ENCODE assay signal across 9 cellular contexts in the genomic region with DNA sequence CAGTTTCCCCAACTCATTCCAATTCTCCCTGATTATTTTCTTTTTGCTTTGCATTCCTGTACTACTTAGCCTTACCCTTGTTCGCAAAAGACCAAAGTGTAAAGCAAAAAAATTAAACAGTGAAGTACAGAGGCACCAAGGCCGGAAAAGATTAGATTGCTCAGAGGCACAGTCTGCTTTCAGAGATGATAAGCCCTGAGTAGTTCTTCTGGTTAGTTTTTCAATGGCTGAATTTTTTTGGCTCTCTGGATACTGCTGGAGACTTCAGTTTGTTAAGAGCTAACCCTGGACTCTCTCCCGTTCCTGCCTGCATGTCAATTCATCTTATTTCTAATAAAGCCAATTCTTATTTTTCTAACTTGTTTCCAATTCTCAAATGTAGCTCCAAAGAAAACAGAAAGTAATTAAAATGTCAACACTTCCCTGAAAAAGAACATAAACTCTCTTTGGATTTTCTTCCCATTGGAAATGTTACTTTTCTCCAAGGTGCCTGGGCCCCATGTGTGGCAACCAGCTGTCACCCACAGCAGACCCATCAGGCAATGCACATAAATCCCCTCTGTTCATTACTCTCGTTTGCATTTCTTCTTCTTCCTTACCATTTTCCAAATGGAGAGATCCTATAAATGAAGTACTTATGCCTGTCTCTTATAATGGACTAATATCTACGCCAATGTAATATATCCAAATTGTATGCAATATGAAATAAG.
DNase-seq lines count a peak whose midpoint lies in the region; ATAC-seq and TF ChIP-seq lines count a peak whose summit lies in the region.
"Had no signal": no experiment of that assay in that cellular context is flagged by ENCODE, and none has a peak within 500 bp of the region (broad histone marks: within the 10 kb centered on the region; RNA-seq: fewer than 3 reads in every experiment).

No MANE protein-coding gene starts in this region.

- no peak for TF ChIP-seq CTCF in fibroblast of the aortic adventitia (IDR thresholded peaks at IDR 0.05; ENCODE audit: insufficient read depth, low read length)
- TF ChIP-seq CTCF in osteocyte (IDR thresholded peaks at IDR 0.05), result no peak

- peaks cover 24% of the 10 kb centered on the region for H3K36me3 Mint-ChIP-seq in T-cell
- H3K36me3 Mint-ChIP-seq in osteocyte (ENCODE audit: unreplicated experiment), result no peaks in the 10 kb centered on the region
- H3K36me3 Mint-ChIP-seq in stimulated activated naive B cell treated with anti-CD40 and anti-IgM and Interleukin-4, amounts not matched to agents 10 μg/mL and 1 μg/mL and 100 μg/mL, for 72 hours, result peaks cover 8 to 11% of the 10 kb centered on the region in 2 donors

- ATAC-seq in T-cell (replicated peaks in 1 of 4) (peak; percentile 50 to 73 (median 60)), HG02870 (IDR thresholded peaks at IDR 0.05; ENCODE audit: unreplicated experiment) (no peak), GM21515 (IDR thresholded peaks at IDR 0.05; ENCODE audit: unreplicated experiment) (no peak)
- no peak for ATAC-seq in stimulated activated naive B cell treated with anti-CD40 and anti-IgM and Interleukin-4, amounts not matched to agents 10 μg/mL and 1 μg/mL and 100 μg/mL, for 72 hours (replicated peaks)

- DNase-seq in DMS 273 (lab: John Stamatoyannopoulos, UW; ENCODE audit: unreplicated experiment) (peak; percentile 30), DMS 273 treated with DMSO at 0.1 percent for 48 hours (lab: John Stamatoyannopoulos, UW) (no peak), T-cell (no peak), fibroblast of the aortic adventitia (ENCODE audit: low read depth) (peak; percentile 65), osteocyte (ENCODE audit: extremely low spot score, unreplicated experiment) (no peak)
- DNase-seq in stimulated activated naive B cell treated with anti-CD40 and anti-IgM and Interleukin-4, amounts not matched to agents 10 μg/mL and 1 μg/mL and 100 μg/mL, for 72 hours, result no peak
- DNase-seq: retina had no signal

- H3K4me1 Mint-ChIP-seq in T-cell, result peaks cover 62 to 75% (median 71%) of the 10 kb centered on the region in 3 donors
- H3K4me1 Mint-ChIP-seq in osteocyte (ENCODE audit: unreplicated experiment), result peaks cover 29% of the 10 kb centered on the region
- peaks cover 10 to 13% of the 10 kb centered on the region in 2 donors for H3K4me1 Mint-ChIP-seq in stimulated activated naive B cell treated with anti-CD40 and anti-IgM and Interleukin-4, amounts not matched to agents 10 μg/mL and 1 μg/mL and 100 μg/mL, for 72 hours

- no peaks in the 10 kb centered on the region for H3K27me3 Mint-ChIP-seq in T-cell
- no peaks in the 10 kb centered on the region for H3K27me3 Mint-ChIP-seq in osteocyte (ENCODE audit: unreplicated experiment)
- no peaks in the 10 kb centered on the region for H3K27me3 Mint-ChIP-seq in stimulated activated naive B cell treated with anti-CD40 and anti-IgM and Interleukin-4, amounts not matched to agents 10 μg/mL and 1 μg/mL and 100 μg/mL, for 72 hours

- H3K4me3 ChIP-seq in fibroblast of the aortic adventitia (ENCODE audit: low read depth, low read length), result no peak overlapping the region

- peak overlapping the region; percentile 11 to 62 (median 48) for H3K4me3 Mint-ChIP-seq in T-cell
- no peak overlapping the region for H3K4me3 Mint-ChIP-seq in osteocyte (ENCODE audit: unreplicated experiment)
- no peak overlapping the region for H3K4me3 Mint-ChIP-seq in stimulated activated naive B cell treated with anti-CD40 and anti-IgM and Interleukin-4, amounts not matched to agents 10 μg/mL and 1 μg/mL and 100 μg/mL, for 72 hours

- peak overlapping the region; percentile 92 for H3K27ac Mint-ChIP-seq in T-cell
- H3K27ac Mint-ChIP-seq in osteocyte (ENCODE audit: unreplicated experiment), result peak overlapping the region; percentile 42
- no peak overlapping the region for H3K27ac Mint-ChIP-seq in stimulated activated naive B cell treated with anti-CD40 and anti-IgM and Interleukin-4, amounts not matched to agents 10 μg/mL and 1 μg/mL and 100 μg/mL, for 72 hours

- CTCF ChIA-PET in T-cell (lab: Charles Lee), result interaction anchor here (0.6 to 0.8 kb wide), 5 partner anchors 12 to 924 kb away, joined by 3 read pairs; no protein-coding TSS in a partner anchor

- H3K9me3 Mint-ChIP-seq in T-cell (peaks cover 9 to 36% (median 11%) of the 10 kb centered on the region in 3 donors), osteocyte (ENCODE audit: unreplicated experiment) (peaks cover 13% of the 10 kb centered on the region)
- H3K9me3 Mint-ChIP-seq in stimulated activated naive B cell treated with anti-CD40 and anti-IgM and Interleukin-4, amounts not matched to agents 10 μg/mL and 1 μg/mL and 100 μg/mL, for 72 hours, result peaks cover 10 to 11% of the 10 kb centered on the region in 2 donors

- POLR2A ChIA-PET in T-cell (lab: Charles Lee), result interaction anchor here (0.6 to 0.7 kb wide), 4 partner anchors 52 to 424 kb away, joined by 4 to 7 read pairs (median 4); no protein-coding TSS in a partner anchor

Comparison
In these comparisons a context has a peak if more than half of its experiments do, and no peak if none do; other contexts are left out.
1. DNase-seq: peak in DMS 273 (single experiment) and fibroblast of the aortic adventitia (single experiment); none in DMS 273 treated with DMSO at 0.1 percent for 48 hours (single experiment), T-cell (0 of 34), osteocyte (single experiment) and stimulated activated naive B cell treated with anti-CD40 and anti-IgM and Interleukin-4, amounts not matched to agents 10 μg/mL and 1 μg/mL and 100 μg/mL, for 72 hours (single experiment).
2. ATAC-seq: peak in T-cell (4 of 4); none in HG02870 (single experiment), GM21515 (single experiment) and stimulated activated naive B cell treated with anti-CD40 and anti-IgM and Interleukin-4, amounts not matched to agents 10 μg/mL and 1 μg/mL and 100 μg/mL, for 72 hours (0 of 2).
3. H3K4me3 Mint-ChIP-seq: peak in T-cell (3 of 3); none in osteocyte (single experiment) and stimulated activated naive B cell treated with anti-CD40 and anti-IgM and Interleukin-4, amounts not matched to agents 10 μg/mL and 1 μg/mL and 100 μg/mL, for 72 hours (0 of 2).